In genomic region chr3:52982839-52983238, GRCh38 we compare ENCODE assay signal across 10 cellular contexts.
DNase-seq lines count a peak whose midpoint lies in the region; ATAC-seq and TF ChIP-seq lines count a peak whose summit lies in the region.
"Had no signal": no experiment of that assay in that cellular context is flagged by ENCODE, and none has a peak within 500 bp of the region (broad histone marks: within the 10 kb centered on the region; RNA-seq: fewer than 3 reads in every experiment).

No MANE protein-coding gene starts in this region.

- H3K9me3 ChIP-seq in MM.1S (replicated peaks; ENCODE audit: insufficient read depth, low read length), result no peaks in the 10 kb centered on the region
- H3K9me3 ChIP-seq in tibial nerve, result no peaks in the 10 kb centered on the region

- no peaks in the 10 kb centered on the region for H3F3A ChIP-seq in MM.1S (ENCODE audit: insufficient read depth, low read length)

- DNase-seq in HL-60 (ENCODE audit: low read depth in 1 of 2, low spot score in 1 of 2), result no peak
- no peak for DNase-seq in left colon
- no peak for DNase-seq in MM.1S
- no peak for DNase-seq in tibial nerve (ENCODE audit: low spot score in 2 of 2)
- DNase-seq in posterior vena cava (ENCODE audit: low spot score), result no peak
- no peak for DNase-seq in NCI-H345 treated with DMSO at 0.1 percent for 48 hours (lab: John Stamatoyannopoulos, UW; ENCODE audit: unreplicated experiment)
- DNase-seq: cerebellar nuclear complex, NCI-H2171 had no signal

- 77 to 78% methylated on average over 2 of the region's 2 CpGs for WGBS in tibial nerve, 2 donors

- TF ChIP-seq CTCF in HL-60 (IDR thresholded peaks at IDR 0.05; ENCODE audit: insufficient read depth, low read length), result no peak
- no peak for TF ChIP-seq CTCF in MM.1S (IDR thresholded peaks at IDR 0.05; ENCODE audit: low read length)
- no peak for TF ChIP-seq CTCF in tibial nerve (IDR thresholded peaks at IDR 0.05)

- H3K9me2 ChIP-seq in MM.1S (replicated peaks; ENCODE audit: insufficient read depth, low read length), result no peaks in the 10 kb centered on the region

- H4K20me1 ChIP-seq in MM.1S (ENCODE audit: insufficient read depth, low read length), result no peaks in the 10 kb centered on the region

- H2AFZ ChIP-seq in MM.1S (ENCODE audit: low read length), result no peak overlapping the region

- H3K4me1 ChIP-seq in MM.1S (ENCODE audit: low read length), result peaks cover 7% of the 10 kb centered on the region; the same call in 1 of the 2 replicates
- H3K4me1 ChIP-seq in tibial nerve, result peaks cover 0 to 12% (median 11%) of the 10 kb centered on the region in 4 donors

- H3K79me2 ChIP-seq in MM.1S (ENCODE audit: low read length), result peaks cover 41% of the 10 kb centered on the region

- H3K27me3 ChIP-seq in HL-60 (ENCODE audit: insufficient read depth, poor library complexity, severe bottlenecking) (no peaks in the 10 kb centered on the region), MM.1S (replicated peaks; ENCODE audit: insufficient read depth, low read length) (no peaks in the 10 kb centered on the region), tibial nerve (no peaks in the 10 kb centered on the region)

- TF ChIP-seq POLR2A in tibial nerve (IDR thresholded peaks at IDR 0.05), result no peak

- H3K4me3 ChIP-seq in HL-60 (replicated peaks; ENCODE audit: insufficient read depth, low read length) (no peak overlapping the region), MM.1S (ENCODE audit: low read length) (no peak overlapping the region), tibial nerve (no peak overlapping the region)

- no peak for TF ChIP-seq EP300 in tibial nerve (IDR thresholded peaks at IDR 0.05)

- no peak overlapping the region for H3K4me2 ChIP-seq in MM.1S (ENCODE audit: low read depth, low read length)

- intact Hi-C loops in left colon (cut with DNase I, micrococcal nuclease) (no loop called here), posterior vena cava (cut with DNase I) (no loop called here)

- no peaks in the 10 kb centered on the region for H3K36me3 ChIP-seq in MM.1S (replicated peaks; ENCODE audit: insufficient read depth, low read length)
- H3K36me3 ChIP-seq in tibial nerve, result no peaks in the 10 kb centered on the region

- H3K9ac ChIP-seq in MM.1S (ENCODE audit: low read length), result no peak overlapping the region

- peak overlapping the region; percentile 58 for H3K27ac ChIP-seq in HL-60 (replicated peaks)
- no peak overlapping the region for H3K27ac ChIP-seq in MM.1S (ENCODE audit: low read length)
- H3K27ac ChIP-seq in tibial nerve, result peak overlapping the region in 1 of 4 donors; percentile 56

- ATAC-seq in GM18867 (IDR thresholded peaks at IDR 0.05; ENCODE audit: unreplicated experiment) (peak; percentile 31), GM21786 (IDR thresholded peaks at IDR 0.05; ENCODE audit: unreplicated experiment) (peak; percentile 33), left colon (peak; percentile 79)
